10 cellular contexts compared by ENCODE assay signal in the genomic region with DNA sequence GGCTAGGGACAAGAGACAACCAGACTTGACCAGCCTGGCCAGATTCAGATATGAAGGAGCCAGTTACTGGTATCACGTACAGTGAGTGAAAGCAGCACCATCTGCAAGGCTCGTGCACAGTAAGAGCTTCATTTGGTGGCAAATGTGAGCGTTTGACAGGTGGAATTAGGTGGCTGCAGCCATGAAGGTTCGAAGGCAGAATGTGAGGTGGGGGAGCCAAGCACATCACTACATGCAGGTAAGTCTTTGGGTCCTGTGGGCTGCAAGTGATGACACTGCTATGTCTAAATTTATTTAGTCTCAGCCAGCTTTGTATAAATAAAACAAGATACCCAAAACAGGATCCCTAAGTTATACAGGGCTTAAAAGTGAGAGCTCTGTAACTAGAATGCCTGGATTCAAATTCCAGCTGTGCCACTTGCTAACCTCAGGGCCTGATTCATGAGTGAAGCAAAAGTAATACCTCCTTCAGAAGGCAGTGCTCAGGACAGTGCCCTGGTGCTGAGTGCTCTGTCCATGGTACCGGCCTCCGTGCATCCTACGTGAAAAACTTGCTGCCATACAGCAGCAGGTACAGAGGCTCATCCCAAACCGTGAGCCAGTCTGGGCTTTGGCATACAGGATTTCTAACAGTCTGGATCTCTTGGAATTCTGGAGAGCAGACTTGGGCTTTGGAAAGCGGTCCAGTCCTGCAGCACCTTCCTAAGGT. TPM values are rescaled to one million over a fixed set of nuclear protein-coding genes. Genes with fewer than 3 reads are reported as not detected.
DNase-seq lines count a peak whose midpoint lies in the region; ATAC-seq and TF ChIP-seq lines count a peak whose summit lies in the region.
"Had no signal": no experiment of that assay in that cellular context is flagged by ENCODE, and none has a peak within 500 bp of the region (broad histone marks: within the 10 kb centered on the region; RNA-seq: fewer than 3 reads in every experiment).

No MANE protein-coding gene starts in this region.

- no peak for TF ChIP-seq EP300 in sigmoid colon (IDR thresholded peaks at IDR 0.05)

- DNase-seq in activated T-cell treated with anti-CD3 and anti-CD28 coated beads, Interleukin-2, amount 50 U/mL, for 1 hour, result peak; percentile 34
- DNase-seq in activated T-cell treated with anti-CD3 and anti-CD28 coated beads for 4 hours (no peak), RWPE1 (ENCODE audit: low spot score) (peak; percentile 26), epithelial cell of esophagus (ENCODE audit: low read depth) (peak; percentile 54), osteoblast (ENCODE audit: insufficient read length, low spot score, missing footprints) (peak; percentile 81), sigmoid colon (no peak)
- DNase-seq: dorsolateral prefrontal cortex, kidney had no signal

- 85 to 91% methylated on average over 9 of the region's 9 CpGs for WGBS in sigmoid colon, 2 donors

- H3K4me1 ChIP-seq in osteoblast (ENCODE audit: insufficient read depth, low read length) (peaks cover 4% of the 10 kb centered on the region), sigmoid colon (peaks cover 0 to 14% (median 6%) of the 10 kb centered on the region in 4 donors)

- H3K9me3 ChIP-seq in osteoblast (ENCODE audit: low read depth, low read length) (no peaks in the 10 kb centered on the region), sigmoid colon (no peaks in the 10 kb centered on the region)

- H3K27ac ChIP-seq in RWPE1, result no peak overlapping the region
- H3K27ac ChIP-seq in osteoblast (ENCODE audit: low read depth, low read length), result no peak overlapping the region
- H3K27ac ChIP-seq in sigmoid colon, result no peak overlapping the region
- H3K27ac ChIP-seq: dorsolateral prefrontal cortex had no signal

- TF ChIP-seq POLR2A in sigmoid colon (IDR thresholded peaks at IDR 0.05), result no peak

- H3K79me2 ChIP-seq in osteoblast (ENCODE audit: insufficient read depth, low read length), result no peaks in the 10 kb centered on the region

- H3K27me3 ChIP-seq in osteoblast (ENCODE audit: insufficient read depth, low read length) (no peaks in the 10 kb centered on the region), sigmoid colon (no peaks in the 10 kb centered on the region)
- H3K27me3 ChIP-seq: dorsolateral prefrontal cortex had no signal

- no peak overlapping the region for H2AFZ ChIP-seq in osteoblast (ENCODE audit: low read length)

- TF ChIP-seq CTCF in RWPE1 (conservative IDR thresholded peaks at IDR 0.05; ENCODE audit: low read depth) (no peak), epithelial cell of esophagus (IDR thresholded peaks at IDR 0.05; ENCODE audit: insufficient read depth, low read depth, low read length, missing control alignments) (no peak), osteoblast (IDR thresholded peaks at IDR 0.05; ENCODE audit: extremely low read depth, low read depth, low read length) (no peak), sigmoid colon (IDR thresholded peaks at IDR 0.05) (no peak)

- POLR2A ChIA-PET in RWPE1 (lab: Yijun Ruan, JAX; ENCODE audit: low non-redundant PET), result no interaction called here

- intact Hi-C loops in sigmoid colon (cut with DNase I), result no loop called here

- ATAC-seq in GM21576 (IDR thresholded peaks at IDR 0.05; ENCODE audit: unreplicated experiment) (no peak), GM19395 (IDR thresholded peaks at IDR 0.05; ENCODE audit: unreplicated experiment) (no peak)

- H3K4me2 ChIP-seq in osteoblast (ENCODE audit: insufficient read depth, low read length), result no peak overlapping the region

- CTCF ChIA-PET in RWPE1 (lab: Yijun Ruan, JAX), result no interaction called here

- H3K36me3 ChIP-seq in osteoblast (ENCODE audit: insufficient read depth, low read length) (peaks cover 30% of the 10 kb centered on the region), sigmoid colon (peaks cover 10 to 59% (median 21%) of the 10 kb centered on the region in 4 donors)

- H3K4me3 ChIP-seq in epithelial cell of esophagus (ENCODE audit: low read length), result no peak overlapping the region
- no peak overlapping the region for H3K4me3 ChIP-seq in osteoblast (ENCODE audit: insufficient read depth, low read length)
- no peak overlapping the region for H3K4me3 ChIP-seq in sigmoid colon
- H3K4me3 ChIP-seq: dorsolateral prefrontal cortex had no signal

- peaks cover 5% of the 10 kb centered on the region for H4K20me1 ChIP-seq in osteoblast (ENCODE audit: insufficient read depth, low read length)

RNA-seq across cellular contexts. Expression of a gene that starts 18.6 kb away (rescaled TPM):
- total RNA-seq in osteoblast, result 44.2 and 44.5 TPM in 2 replicates
- total RNA-seq in sigmoid colon, result 10 to 100 TPM; 33.0 to 41.0 (median 37.5) TPM
- polyA plus RNA-seq in sigmoid colon, result 10 to 100 TPM; 18.0 to 32.0 (median 19.7) TPM

Comparison
In these comparisons a context has a peak if more than half of its experiments do, and no peak if none do; other contexts are left out.
1. DNase-seq: peak in activated T-cell treated with anti-CD3 and anti-CD28 coated beads, Interleukin-2, amount 50 U/mL, for 1 hour (single experiment), RWPE1 (single experiment), epithelial cell of esophagus (single experiment) and osteoblast (single experiment); none in activated T-cell treated with anti-CD3 and anti-CD28 coated beads for 4 hours (single experiment) and sigmoid colon (single experiment).